ENCODE assay signal across 1 cellular context in genomic region chr12:64633940-64634337, GRCh38.
TF ChIP-seq lines count a peak whose summit lies in the region.

No MANE protein-coding gene starts in this region.

TF ChIP-seq in HepG2, 621 proteins besides CTCF, POLR2A, EP300 and RAD21 (continued from another document):
- TF ChIP-seq ZGPAT (CRISPR knock-in tag; IDR thresholded peaks at IDR 0.05) = peak; percentile 51
- peak; percentile 79 for TF ChIP-seq SAP130 (CRISPR knock-in tag; IDR thresholded peaks at IDR 0.05; ENCODE audit: low read depth)
- no peak for TF ChIP-seq FOXA1 (IDR thresholded peaks at IDR 0.05)
- TF ChIP-seq FOXA1 (CRISPR knock-in tag; IDR thresholded peaks at IDR 0.05) = peak; percentile 52; the same call in 1 of the 2 replicates
- peak; percentile 99 for TF ChIP-seq ZNF12 (CRISPR knock-in tag; IDR thresholded peaks at IDR 0.05)
- peak; percentile 47; the same call in 1 of the 2 replicates for TF ChIP-seq MEIS1 (CRISPR knock-in tag; IDR thresholded peaks at IDR 0.05; ENCODE audit: borderline replicate concordance)
- 0 out of 2 replicates have a peak, but pooled peaks have one; percentile 30 for TF ChIP-seq ZNF124 (CRISPR knock-in tag; IDR thresholded peaks at IDR 0.05)
- TF ChIP-seq PITX1 (CRISPR knock-in tag; IDR thresholded peaks at IDR 0.05) = no peak
- peak; percentile 44; the same call in 1 of the 2 replicates for TF ChIP-seq RARA (CRISPR knock-in tag; IDR thresholded peaks at IDR 0.05)
- TF ChIP-seq CENPBD1 (CRISPR knock-in tag; IDR thresholded peaks at IDR 0.05; ENCODE audit: borderline replicate concordance, low read depth) = no peak
- TF ChIP-seq ZFP62 (CRISPR knock-in tag; IDR thresholded peaks at IDR 0.05) = no peak
- TF ChIP-seq ZNF225 (CRISPR knock-in tag; IDR thresholded peaks at IDR 0.05) = no peak
- no peak for TF ChIP-seq ZNF766 (CRISPR knock-in tag; IDR thresholded peaks at IDR 0.05; ENCODE audit: borderline replicate concordance)
- no peak for TF ChIP-seq EHMT2 (IDR thresholded peaks at IDR 0.05; ENCODE audit: borderline replicate concordance, low read depth, low read length)
- TF ChIP-seq FOXJ3 (CRISPR knock-in tag; IDR thresholded peaks at IDR 0.05; ENCODE audit: borderline replicate concordance) = peak; percentile 39; the same call in 1 of the 2 replicates
- TF ChIP-seq HOXA3 (CRISPR knock-in tag; IDR thresholded peaks at IDR 0.05) = peak; percentile 50; the same call in 1 of the 2 replicates
- TF ChIP-seq IKZF5 (CRISPR knock-in tag; IDR thresholded peaks at IDR 0.05) = peak; percentile 49; the same call in 1 of the 2 replicates
- TF ChIP-seq KDM2A (CRISPR knock-in tag; IDR thresholded peaks at IDR 0.05; ENCODE audit: borderline replicate concordance, low read depth) = peak; percentile 22; the same call in 1 of the 2 replicates
- TF ChIP-seq ZMYM3 (CRISPR knock-in tag; IDR thresholded peaks at IDR 0.05) = peak; percentile 51; the same call in 1 of the 2 replicates
- TF ChIP-seq ZNF768 (CRISPR knock-in tag; IDR thresholded peaks at IDR 0.05) = no peak
- TF ChIP-seq TGIF2 (CRISPR knock-in tag; IDR thresholded peaks at IDR 0.05) = no peak
- TF ChIP-seq RXRB (CRISPR knock-in tag; IDR thresholded peaks at IDR 0.05; ENCODE audit: borderline replicate concordance) = peak; percentile 79; the same call in 1 of the 2 replicates
- TF ChIP-seq ZNF550 (CRISPR knock-in tag; IDR thresholded peaks at IDR 0.05; ENCODE audit: borderline replicate concordance) = no peak
